In genomic region chr9:93952784-93953491, GRCh38 we compare ENCODE assay signal across 1 cellular context.
TF ChIP-seq lines count a peak whose summit lies in the region.

No MANE protein-coding gene starts in this region.

TF ChIP-seq in IMR-90, 13 proteins besides CTCF, POLR2A, EP300 and RAD21 (continued from another document):
- TF ChIP-seq USF2 (IDR thresholded peaks at IDR 0.05; ENCODE audit: low read depth, low read length) (no peak), SMC3 (IDR thresholded peaks at IDR 0.05; ENCODE audit: low read depth, low read length) (no peak), RFX5 (IDR thresholded peaks at IDR 0.05; ENCODE audit: low read depth, low read length) (no peak), CHD1 (IDR thresholded peaks at IDR 0.05; ENCODE audit: low read depth, low read length) (no peak)
